8 cellular contexts compared by ENCODE assay signal in genomic region chr15:32936283-32936918, GRCh38.
A peak's percentile ranks its signal among the peaks of the same experiment; 100 is the strongest.
DNase-seq lines count a peak whose midpoint lies in the region; ATAC-seq, FAIRE-seq and TF ChIP-seq lines count a peak whose summit lies in the region.

No MANE protein-coding gene starts in this region.

- no peaks in the 10 kb centered on the region for H3K4me1 Mint-ChIP-seq in stimulated activated naive CD8-positive, alpha-beta T cell treated with anti-CD3 and anti-CD28 coated beads, Interleukin-15, amount 100 ng/mL, for 72 hours

- in situ Hi-C loops in G401 (cut with HindIII; ENCODE audit: low sequenced_read_pairs): no loop called here

- DNase-seq in G401 (ENCODE audit: low spot score) (peak; percentile 3), NAMALWA (ENCODE audit: low spot score) (peak; percentile 25), endothelial cell of umbilical vein (ENCODE audit: low read depth, low spot score) (peak; percentile 62), prostate gland (ENCODE audit: low spot score) (no peak), vagina (ENCODE audit: extremely low spot score in 2 of 2) (no peak)
- DNase-seq in stimulated activated naive CD8-positive, alpha-beta T cell treated with anti-CD3 and anti-CD28 coated beads, Interleukin-15, amount 100 ng/mL, for 72 hours: no peak

- H3K4me1 ChIP-seq in endothelial cell of umbilical vein (ENCODE audit: control insufficient read depth, extremely low read depth, insufficient read depth, low read length): no peaks in the 10 kb centered on the region
- no peaks in the 10 kb centered on the region for H3K4me1 ChIP-seq in prostate gland (replicated peaks)
- H3K4me1 ChIP-seq in vagina: no peaks in the 10 kb centered on the region

- dilution Hi-C loops in endothelial cell of umbilical vein (cut with MboI; ENCODE audit: extremely low pct_ligation_motif_present, low sequenced_read_pairs): no loop called here

- H4K20me1 ChIP-seq in endothelial cell of umbilical vein (replicated peaks; ENCODE audit: control insufficient read depth, extremely low read depth, insufficient read depth, low read length): no peaks in the 10 kb centered on the region

- H3K4me3 ChIP-seq in endothelial cell of umbilical vein (replicated peaks in 1 of 3; ENCODE audit: insufficient read depth in 1 of 3, low read depth in 1 of 3, low read length in 3 of 3) (no peak overlapping the region), prostate gland (no peak overlapping the region), vagina (no peak overlapping the region)

- H3K36me3 ChIP-seq in endothelial cell of umbilical vein (ENCODE audit: control insufficient read depth in 2 of 2, extremely low read depth in 1 of 2, insufficient read depth in 2 of 2, low read length in 2 of 2) (no peaks in the 10 kb centered on the region), prostate gland (no peaks in the 10 kb centered on the region), vagina (no peaks in the 10 kb centered on the region)

- H3K9me3 Mint-ChIP-seq in stimulated activated naive CD8-positive, alpha-beta T cell treated with anti-CD3 and anti-CD28 coated beads, Interleukin-15, amount 100 ng/mL, for 72 hours: peaks cover 9 to 11% of the 10 kb centered on the region in 2 donors

- no peak overlapping the region for H2AFZ ChIP-seq in endothelial cell of umbilical vein (ENCODE audit: low read depth, low read length)

- H3K9me3 ChIP-seq in endothelial cell of umbilical vein (replicated peaks; ENCODE audit: control insufficient read depth, insufficient read depth, low read length) (no peaks in the 10 kb centered on the region), prostate gland (no peaks in the 10 kb centered on the region), vagina (no peaks in the 10 kb centered on the region)

- no peak overlapping the region for H3K27ac Mint-ChIP-seq in stimulated activated naive CD8-positive, alpha-beta T cell treated with anti-CD3 and anti-CD28 coated beads, Interleukin-15, amount 100 ng/mL, for 72 hours

- TF ChIP-seq CTCF in endothelial cell of umbilical vein (IDR thresholded peaks at IDR 0.05; ENCODE audit: extremely low read depth in 1 of 2, insufficient read depth in 1 of 2, low read depth in 1 of 2, low read length in 2 of 2) (peak; percentile 54 to 66), prostate gland (IDR thresholded peaks at IDR 0.05) (peak; percentile 32 to 57 (median 43)), vagina (IDR thresholded peaks at IDR 0.05) (peak in 1 of 3 experiments; percentile 39)

- H3K79me2 ChIP-seq in endothelial cell of umbilical vein (ENCODE audit: control insufficient read depth, insufficient read depth, low read length): no peaks in the 10 kb centered on the region

- no peak overlapping the region for H3K9ac ChIP-seq in endothelial cell of umbilical vein (replicated peaks; ENCODE audit: extremely low read depth, insufficient read depth, low read length)

- TF ChIP-seq POLR2A in endothelial cell of umbilical vein (IDR thresholded peaks at IDR 0.05; ENCODE audit: low read depth, low read length): no peak
- no peak for TF ChIP-seq POLR2A in prostate gland (IDR thresholded peaks at IDR 0.05)
- TF ChIP-seq POLR2A in vagina (IDR thresholded peaks at IDR 0.05): no peak

- H3K27ac ChIP-seq in endothelial cell of umbilical vein (ENCODE audit: insufficient read depth, low read depth, low read length) (no peak overlapping the region), prostate gland (no peak overlapping the region), vagina (no peak overlapping the region)

- no peak overlapping the region for H3K4me3 Mint-ChIP-seq in stimulated activated naive CD8-positive, alpha-beta T cell treated with anti-CD3 and anti-CD28 coated beads, Interleukin-15, amount 100 ng/mL, for 72 hours

- CTCF ChIA-PET in endothelial cell of umbilical vein (lab: Charles Lee): interaction anchor here (0.6 to 2.8 kb wide), 90 partner anchors 8 to 715 kb away, joined by 3 to 293 read pairs (median 5); partner anchors contain the start of gene SCG5

- ATAC-seq in HG02610 (IDR thresholded peaks at IDR 0.05; ENCODE audit: unreplicated experiment) (no peak), GM18502 (IDR thresholded peaks at IDR 0.05; ENCODE audit: poor library complexity, unreplicated experiment) (no peak)
- no peak for ATAC-seq in stimulated activated naive CD8-positive, alpha-beta T cell treated with anti-CD3 and anti-CD28 coated beads, Interleukin-15, amount 100 ng/mL, for 72 hours

- FAIRE-seq in endothelial cell of umbilical vein (lab: Jason Lieb, UNC): no peak

- POLR2A ChIA-PET in endothelial cell of umbilical vein (lab: Charles Lee): interaction anchor here (0.6 to 0.7 kb wide), 3 partner anchors 90 to 224 kb away, joined by 3 to 8 read pairs (median 3); no protein-coding TSS in a partner anchor

- no peaks in the 10 kb centered on the region for H3K9me1 ChIP-seq in endothelial cell of umbilical vein (replicated peaks; ENCODE audit: control insufficient read depth, extremely low read depth, insufficient read depth, low read length)

- 28% methylated on average over 1 of the region's 1 CpG for WGBS in prostate gland

- H3K27me3 ChIP-seq in endothelial cell of umbilical vein (ENCODE audit: control insufficient read depth in 2 of 2, insufficient read depth in 2 of 2, low read length in 2 of 2): peaks cover 2 to 8% of the 10 kb centered on the region in 2 experiments
- H3K27me3 ChIP-seq in prostate gland (replicated peaks; ENCODE audit: insufficient read depth): no peaks in the 10 kb centered on the region
- H3K27me3 ChIP-seq in vagina: no peaks in the 10 kb centered on the region

- peaks cover 38% of the 10 kb centered on the region for H3K27me3 Mint-ChIP-seq in stimulated activated naive CD8-positive, alpha-beta T cell treated with anti-CD3 and anti-CD28 coated beads, Interleukin-15, amount 100 ng/mL, for 72 hours

- no TSS peak for BruUV-seq in endothelial cell of umbilical vein (replicated peaks; lab: Mats Ljungman, UMichigan)

- H3K4me2 ChIP-seq in endothelial cell of umbilical vein (ENCODE audit: insufficient read depth, low read length): no peak overlapping the region

- intact Hi-C loops in endothelial cell of umbilical vein (cut with micrococcal nuclease): loop anchor here (1.0 kb wide), 2 partner anchors 92 to 274 kb away; no protein-coding TSS in a partner anchor
- intact Hi-C loops in prostate gland (cut with DNase I): no loop called here
- intact Hi-C loops in vagina (cut with DNase I): no loop called here

TF ChIP-seq in endothelial cell of umbilical vein, 7 proteins besides CTCF, POLR2A, EP300 and RAD21:
- no peak for TF ChIP-seq POLR2AphosphoS5 (IDR thresholded peaks at IDR 0.05; ENCODE audit: insufficient read depth, low read depth, low read length)
- TF ChIP-seq JUN (IDR thresholded peaks at IDR 0.05; ENCODE audit: borderline replicate concordance, insufficient read depth, insufficient read length, low read depth): no peak
- TF ChIP-seq GATA2 (IDR thresholded peaks at IDR 0.05; ENCODE audit: insufficient read depth, insufficient read length, low read depth, low read length): no peak
- no peak for TF ChIP-seq FOS (IDR thresholded peaks at IDR 0.05; ENCODE audit: borderline replicate concordance, insufficient read depth, low read length)
- TF ChIP-seq MYC (IDR thresholded peaks at IDR 0.05; ENCODE audit: low read depth, low read length): no peak
- TF ChIP-seq MAX (IDR thresholded peaks at IDR 0.05; ENCODE audit: insufficient read depth, insufficient read length): no peak
- no peak for TF ChIP-seq EZH2 (IDR thresholded peaks at IDR 0.05; ENCODE audit: borderline replicate concordance, low read depth, low read length, severe bottlenecking)

Comparison
In these comparisons a context has a peak if more than half of its experiments do, and no peak if none do; other contexts are left out.
1. DNase-seq: peak in G401 (single experiment), NAMALWA (single experiment) and endothelial cell of umbilical vein (single experiment); none in prostate gland (single experiment), stimulated activated naive CD8-positive, alpha-beta T cell treated with anti-CD3 and anti-CD28 coated beads, Interleukin-15, amount 100 ng/mL, for 72 hours (0 of 2) and vagina (0 of 2).